In the genomic region with DNA sequence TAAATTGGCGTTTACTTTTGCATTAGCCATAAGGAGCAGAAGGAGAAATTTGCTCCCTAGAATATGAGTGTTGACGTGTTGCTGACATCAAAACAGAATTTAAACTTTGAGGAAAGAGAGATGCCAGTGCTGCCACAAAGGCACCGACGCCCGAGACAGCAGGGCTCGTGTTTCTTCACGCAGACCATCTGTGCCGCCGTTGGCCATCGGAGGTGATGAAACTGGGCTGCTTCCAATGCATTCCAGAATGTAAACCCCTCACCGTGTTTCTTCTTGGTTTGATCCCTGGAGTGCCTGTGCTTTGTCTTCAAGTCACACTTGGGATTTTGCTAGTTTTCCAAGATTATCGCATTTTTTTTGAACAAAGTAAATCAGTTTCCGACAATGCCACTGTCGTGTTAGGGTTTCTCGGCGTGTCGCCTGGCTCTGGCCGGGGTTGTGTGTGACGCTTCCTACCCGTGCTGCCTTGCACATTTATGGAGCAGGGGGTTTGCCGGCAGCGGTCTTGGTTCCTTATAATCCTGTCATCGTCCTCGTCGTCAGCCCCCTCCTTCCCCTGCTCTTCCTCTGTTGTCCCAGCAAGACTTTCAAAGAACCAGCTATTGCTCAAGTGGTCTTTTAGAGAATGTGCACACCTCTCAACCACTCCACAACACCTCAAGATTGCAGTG, we compare ENCODE assay signal across 18 cellular contexts.
A peak's percentile ranks its signal among the peaks of the same experiment; 100 is the strongest.
DNase-seq lines count a peak whose midpoint lies in the region; ATAC-seq, FAIRE-seq and TF ChIP-seq lines count a peak whose summit lies in the region.
"Had no signal": no experiment of that assay in that cellular context is flagged by ENCODE, and none has a peak within 500 bp of the region (broad histone marks: within the 10 kb centered on the region; RNA-seq: fewer than 3 reads in every experiment).

No MANE protein-coding gene starts in this region.

- H3K36me3 ChIP-seq in right lobe of liver (no peaks in the 10 kb centered on the region), HepG2 (replicated peaks in 1 of 2; ENCODE audit: control insufficient read depth in 1 of 2, insufficient read depth in 2 of 2, low read length in 2 of 2) (no peaks in the 10 kb centered on the region), endothelial cell of umbilical vein (ENCODE audit: control insufficient read depth in 2 of 2, extremely low read depth in 1 of 2, insufficient read depth in 2 of 2, low read length in 2 of 2) (no peaks in the 10 kb centered on the region), neural progenitor cell (no peaks in the 10 kb centered on the region)
- H3K36me3 ChIP-seq: upper lobe of right lung had no signal

- intact Hi-C loops in right lobe of liver (cut with DNase I) (no loop called here), HepG2 (cut with micrococcal nuclease; ENCODE audit: unreplicated experiment) (no loop called here), endothelial cell of umbilical vein (cut with micrococcal nuclease) (no loop called here)

- H3K79me2 ChIP-seq in HepG2 (ENCODE audit: insufficient read depth, low read length) (no peaks in the 10 kb centered on the region), endothelial cell of umbilical vein (ENCODE audit: control insufficient read depth, insufficient read depth, low read length) (no peaks in the 10 kb centered on the region), neural progenitor cell (ENCODE audit: low read depth) (no peaks in the 10 kb centered on the region)

- H3F3A ChIP-seq in neural progenitor cell (ENCODE audit: low read depth) = no peaks in the 10 kb centered on the region

- peak; percentile 14 to 37 (median 35) for DNase-seq in right lobe of liver
- no peak for DNase-seq in HepG2 (ENCODE audit: low spot score)
- no peak for DNase-seq in endothelial cell of umbilical vein (ENCODE audit: low read depth, low spot score)
- DNase-seq in neural progenitor cell (ENCODE audit: low spot score) = no peak
- no peak for DNase-seq in foreskin fibroblast
- DNase-seq in DMS53 (lab: John Stamatoyannopoulos, UW) = no peak
- no peak for DNase-seq in NCI-H345 (lab: John Stamatoyannopoulos, UW)
- DNase-seq: amygdala; cerebellar nuclear complex; HCEC 1CT; NCI-H2029 treated with DMSO at 0.1 percent for 48 hours; stimulated activated CD4-positive, alpha-beta T cell treated with anti-CD3 and anti-CD28 coated beads, Interleukin-15, amount 100 ng/mL, for 24 hours; stimulated activated naive CD4-positive, alpha-beta T cell treated with Interleukin-2 at 50 U/mL for 16 hours; upper lobe of right lung had no signal

- TF ChIP-seq EP300 in HepG2 (IDR thresholded peaks at IDR 0.05; ENCODE audit: low read depth in 2 of 2, low read length in 2 of 2) = no peak
- TF ChIP-seq EP300 in HepG2 (CRISPR knock-in tag; IDR thresholded peaks at IDR 0.05; ENCODE audit: borderline replicate concordance) = no peak

- H3K4me3 Mint-ChIP-seq in neural progenitor cell = no peak overlapping the region
- H3K4me3 Mint-ChIP-seq: endodermal cell had no signal

- H2AFZ ChIP-seq in HepG2 (ENCODE audit: low read length) (no peak overlapping the region), endothelial cell of umbilical vein (ENCODE audit: low read depth, low read length) (peak overlapping the region; percentile 77), neural progenitor cell (replicated peaks) (no peak overlapping the region)

- H3K9ac ChIP-seq in HepG2 (ENCODE audit: insufficient read depth, low read depth, low read length) (no peak overlapping the region), endothelial cell of umbilical vein (replicated peaks; ENCODE audit: extremely low read depth, insufficient read depth, low read length) (no peak overlapping the region), neural progenitor cell (no peak overlapping the region)

- no peaks in the 10 kb centered on the region for H3K27me3 ChIP-seq in right lobe of liver
- peaks cover 4 to 45% of the 10 kb centered on the region in 2 experiments; a peak in 4 of 5 replicates for H3K27me3 ChIP-seq in HepG2 (ENCODE audit: control insufficient read depth in 1 of 2, insufficient read depth in 2 of 2, low read length in 2 of 2)
- no peaks in the 10 kb centered on the region for H3K27me3 ChIP-seq in endothelial cell of umbilical vein (ENCODE audit: control insufficient read depth in 2 of 2, insufficient read depth in 2 of 2, low read length in 2 of 2)
- no peaks in the 10 kb centered on the region for H3K27me3 ChIP-seq in neural progenitor cell
- H3K27me3 ChIP-seq: upper lobe of right lung had no signal

- H3K4me1 ChIP-seq in right lobe of liver = no peaks in the 10 kb centered on the region
- no peaks in the 10 kb centered on the region for H3K4me1 ChIP-seq in HepG2 (ENCODE audit: insufficient read depth, low read length)
- peaks cover 11% of the 10 kb centered on the region for H3K4me1 ChIP-seq in endothelial cell of umbilical vein (ENCODE audit: control insufficient read depth, extremely low read depth, insufficient read depth, low read length)
- H3K4me1 ChIP-seq in neural progenitor cell = no peaks in the 10 kb centered on the region

- H3K27ac ChIP-seq in right lobe of liver (no peak overlapping the region), HepG2 (ENCODE audit: extremely low read length, insufficient read depth, low read length) (no peak overlapping the region), endothelial cell of umbilical vein (ENCODE audit: insufficient read depth, low read depth, low read length) (peak overlapping the region; percentile 41), neural progenitor cell (no peak overlapping the region)
- H3K27ac ChIP-seq: upper lobe of right lung had no signal

- no peak for TF ChIP-seq POLR2A in right lobe of liver (IDR thresholded peaks at IDR 0.05)
- TF ChIP-seq POLR2A in HepG2 (IDR thresholded peaks at IDR 0.05; ENCODE audit: insufficient read depth in 1 of 2, low read depth in 2 of 2, low read length in 2 of 2) = no peak
- TF ChIP-seq POLR2A in endothelial cell of umbilical vein (IDR thresholded peaks at IDR 0.05; ENCODE audit: low read depth, low read length) = no peak

- no peak for TF ChIP-seq RAD21 in HepG2 (CRISPR knock-in tag; IDR thresholded peaks at IDR 0.05)

- FAIRE-seq in HepG2 (lab: Jason Lieb, UNC) (no peak), endothelial cell of umbilical vein (lab: Jason Lieb, UNC) (no peak)
- FAIRE-seq: GM19239, islet of Langerhans, K562 had no signal

- in situ Hi-C loops in HepG2 (cut with HindIII; ENCODE audit: extremely low pct_ligation_motif_present, low pct_unique_long_range_greater_than_20kb) = no loop called here

- H3K9me3 Mint-ChIP-seq in neural progenitor cell = no peaks in the 10 kb centered on the region
- H3K9me3 Mint-ChIP-seq: endodermal cell had no signal

- dilution Hi-C loops in endothelial cell of umbilical vein (cut with MboI; ENCODE audit: extremely low pct_ligation_motif_present, low sequenced_read_pairs) = no loop called here

- CTCF ChIA-PET in HepG2 (lab: Yijun Ruan, JAX; ENCODE audit: low intra/inter-chr PET ratio, low total read pairs) (no interaction called here), endothelial cell of umbilical vein (lab: Charles Lee) (interaction anchor here (1.2 kb wide), 2 partner anchors 28 to 67 kb away, joined by 3 read pairs; no protein-coding TSS in a partner anchor)

- peaks cover 5% of the 10 kb centered on the region for H3K27me3 Mint-ChIP-seq in neural progenitor cell (ENCODE audit: insufficient read depth, low read depth)

- 76% methylated on average over 21 of the region's 25 CpGs for WGBS in right lobe of liver (ENCODE audit: insufficient coverage, low coverage, low lambda C conversion rate, missing lambda C conversion rate)
- 76% methylated on average over 25 of the region's 25 CpGs for WGBS in HepG2 (ENCODE audit: low lambda C conversion rate)

- H3K4me2 ChIP-seq in HepG2 (ENCODE audit: low read depth, low read length) = no peak overlapping the region
- peak overlapping the region; percentile 14 for H3K4me2 ChIP-seq in endothelial cell of umbilical vein (ENCODE audit: insufficient read depth, low read length)
- no peak overlapping the region for H3K4me2 ChIP-seq in neural progenitor cell

- ATAC-seq in right lobe of liver (no peak), HepG2 (no peak)
- ATAC-seq: K562 had no signal

- BruUV-seq in HepG2 (replicated peaks; lab: Mats Ljungman, UMichigan) = no TSS peak
- BruUV-seq in endothelial cell of umbilical vein (replicated peaks; lab: Mats Ljungman, UMichigan) = no TSS peak

- H4K20me1 ChIP-seq in HepG2 (ENCODE audit: insufficient read depth, low read length) (no peaks in the 10 kb centered on the region), endothelial cell of umbilical vein (replicated peaks; ENCODE audit: control insufficient read depth, extremely low read depth, insufficient read depth, low read length) (no peaks in the 10 kb centered on the region), neural progenitor cell (ENCODE audit: low read depth) (no peaks in the 10 kb centered on the region)

- H3K4me3 ChIP-seq in right lobe of liver = no peak overlapping the region
- H3K4me3 ChIP-seq in HepG2 (replicated peaks in 1 of 3; ENCODE audit: insufficient read depth in 1 of 3, low read depth in 2 of 3, low read length in 3 of 3) = no peak overlapping the region
- no peak overlapping the region for H3K4me3 ChIP-seq in endothelial cell of umbilical vein (replicated peaks in 1 of 3; ENCODE audit: insufficient read depth in 1 of 3, low read depth in 1 of 3, low read length in 3 of 3)
- H3K4me3 ChIP-seq in neural progenitor cell = no peak overlapping the region
- H3K4me3 ChIP-seq in foreskin fibroblast (ENCODE audit: low read depth in 1 of 2, low read length in 2 of 2) = no peak overlapping the region
- H3K4me3 ChIP-seq: K562, upper lobe of right lung had no signal

- POLR2A ChIA-PET in HepG2 (lab: Yijun Ruan, JAX) = no interaction called here
- POLR2A ChIA-PET in endothelial cell of umbilical vein (lab: Charles Lee) = no interaction called here

- peak overlapping the region; percentile 4 for H3K27ac Mint-ChIP-seq in neural progenitor cell
- H3K27ac Mint-ChIP-seq: endodermal cell had no signal

- TF ChIP-seq CTCF in right lobe of liver (IDR thresholded peaks at IDR 0.05) (no peak), HepG2 (CRISPR knock-in tag; IDR thresholded peaks at IDR 0.05) (no peak), endothelial cell of umbilical vein (IDR thresholded peaks at IDR 0.05; ENCODE audit: extremely low read depth in 1 of 2, insufficient read depth in 1 of 2, low read depth in 1 of 2, low read length in 2 of 2) (no peak), neural progenitor cell (IDR thresholded peaks at IDR 0.05) (no peak), foreskin fibroblast (IDR thresholded peaks at IDR 0.05; ENCODE audit: low read depth, low read length) (no peak)

- H3K9me3 ChIP-seq in right lobe of liver (no peaks in the 10 kb centered on the region), HepG2 (ENCODE audit: low read length) (peaks cover 6% of the 10 kb centered on the region; the same call in 1 of the 2 replicates), endothelial cell of umbilical vein (replicated peaks; ENCODE audit: control insufficient read depth, insufficient read depth, low read length) (no peaks in the 10 kb centered on the region), neural progenitor cell (ENCODE audit: low read depth) (no peaks in the 10 kb centered on the region)
- H3K9me3 ChIP-seq: upper lobe of right lung had no signal

- peaks cover 16% of the 10 kb centered on the region for H3K4me1 Mint-ChIP-seq in neural progenitor cell
- H3K4me1 Mint-ChIP-seq: endodermal cell had no signal

- H3K36me3 Mint-ChIP-seq in neural progenitor cell = no peaks in the 10 kb centered on the region

- no peaks in the 10 kb centered on the region for H3K9me1 ChIP-seq in endothelial cell of umbilical vein (replicated peaks; ENCODE audit: control insufficient read depth, extremely low read depth, insufficient read depth, low read length)

Comparison
In these comparisons a context has a peak if more than half of its experiments do, and no peak if none do; other contexts are left out.
1. DNase-seq: peak in right lobe of liver (3 of 3); none in HepG2 (single experiment), endothelial cell of umbilical vein (single experiment), neural progenitor cell (single experiment), foreskin fibroblast (0 of 2), DMS53 (single experiment) and NCI-H345 (single experiment).